ENCODE assay signal across 26 cellular contexts in the genomic region with DNA sequence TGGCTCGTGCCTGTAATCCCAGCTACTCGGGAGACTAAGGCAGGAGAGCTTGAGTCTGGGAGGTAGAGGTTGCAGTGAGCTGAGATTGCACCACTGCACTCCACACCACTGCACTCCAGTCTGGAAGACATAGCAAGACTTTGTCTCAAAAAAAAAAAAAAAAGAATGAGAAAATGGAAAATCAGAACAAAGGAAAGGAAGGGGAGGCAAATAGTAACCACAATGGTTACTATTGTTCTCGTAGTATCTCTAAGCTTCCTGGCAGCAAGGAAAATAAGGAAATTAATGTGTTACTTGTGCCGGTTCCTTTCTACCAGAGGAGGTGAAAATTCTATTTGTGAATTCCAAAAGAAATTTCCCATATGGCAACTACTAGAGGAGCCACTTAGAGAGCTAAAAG.
"Had no signal": no experiment of that assay in that cellular context is flagged by ENCODE, and none has a peak within 500 bp of the region (broad histone marks: within the 10 kb centered on the region; RNA-seq: fewer than 3 reads in every experiment).

No MANE protein-coding gene starts in this region.

- H3K4me1 ChIP-seq: esophagus squamous epithelium, gastrocnemius medialis, lower lobe of right lung, neural progenitor cell, parathyroid adenoma, sigmoid colon, testis had no signal

- H3K9me3 ChIP-seq: esophagus squamous epithelium, gastrocnemius medialis, lower lobe of right lung, mucosa of descending colon, sigmoid colon, testis, tibial artery had no signal

- H3K4me3 Mint-ChIP-seq: endodermal cell; mesothelial cell of epicardium; natural killer cell treated with Interleukin-12 subunit alpha and Interleukin-12 subunit beta and Interleukin-15 and Interleukin-18, amount 100 ng/mL, for 72 hours; neural progenitor cell; stimulated activated effector memory CD8-positive, alpha-beta T cell treated with anti-CD3 and anti-CD28 coated beads, Interleukin-12 subunit alpha, Interleukin-12 subunit beta, amount 100 ng/mL, for 72 hours; type B pancreatic cell had no signal

- H3K27me3 Mint-ChIP-seq: naive B cell, progenitor cell of endocrine pancreas, type B pancreatic cell had no signal

- H3K27me3 ChIP-seq: esophagus squamous epithelium, gastrocnemius medialis, neural progenitor cell, sigmoid colon, testis, tibial artery had no signal

- H3K36me3 Mint-ChIP-seq: mesothelial cell of epicardium; naive B cell; natural killer cell treated with Interleukin-12 subunit alpha and Interleukin-12 subunit beta and Interleukin-15 and Interleukin-18, amount 100 ng/mL, for 72 hours; stimulated activated effector memory CD8-positive, alpha-beta T cell treated with anti-CD3 and anti-CD28 coated beads, Interleukin-12 subunit alpha, Interleukin-12 subunit beta, amount 100 ng/mL, for 72 hours had no signal

- H3K4me1 Mint-ChIP-seq: mesothelial cell of epicardium; naive B cell; neural progenitor cell; stimulated activated effector memory CD8-positive, alpha-beta T cell treated with anti-CD3 and anti-CD28 coated beads, Interleukin-12 subunit alpha, Interleukin-12 subunit beta, amount 100 ng/mL, for 72 hours had no signal

- H3K9me3 Mint-ChIP-seq: natural killer cell treated with Interleukin-12 subunit alpha and Interleukin-12 subunit beta and Interleukin-15 and Interleukin-18, amount 100 ng/mL, for 72 hours had no signal

- DNase-seq: cortex of kidney; effector CD8-positive, alpha-beta T cell; endodermal cell; erythroblast; esophagus squamous epithelium; gastrocnemius medialis; head of caudate nucleus; left ventricle myocardium superior; lower lobe of right lung; mucosa of descending colon; naive B cell; right cardiac atrium; sigmoid colon; stimulated activated CD4-positive, alpha-beta T cell treated with anti-CD3 and anti-CD28 coated beads, Interleukin-2, amount 100 ng/mL, for 24 hours; stimulated activated CD4-positive, alpha-beta T cell treated with anti-CD3 and anti-CD28 coated beads, Interleukin-4, amount 100 ng/mL, for 24 hours; stimulated activated naive CD4-positive, alpha-beta T cell treated with Interleukin-2 at 50 U/mL for 16 hours; substantia nigra; testis; tibial artery had no signal

- H3K27ac Mint-ChIP-seq: endodermal cell; mesothelial cell of epicardium; naive B cell; progenitor cell of endocrine pancreas; stimulated activated effector memory CD8-positive, alpha-beta T cell treated with anti-CD3 and anti-CD28 coated beads, Interleukin-12 subunit alpha, Interleukin-12 subunit beta, amount 100 ng/mL, for 72 hours; type B pancreatic cell had no signal

- H3K27ac ChIP-seq: esophagus squamous epithelium, gastrocnemius medialis, lower lobe of right lung, neural progenitor cell, parathyroid adenoma, sigmoid colon, testis, tibial artery had no signal

- H3K36me3 ChIP-seq: esophagus squamous epithelium, gastrocnemius medialis, lower lobe of right lung, neural progenitor cell, sigmoid colon, tibial artery had no signal

- H3K4me3 ChIP-seq: esophagus squamous epithelium, gastrocnemius medialis, lower lobe of right lung, mucosa of descending colon, neural progenitor cell, sigmoid colon, testis, tibial artery had no signal
